Comparison of ENCODE assay signal across 1 cellular context in genomic region chr5:27158171-27158570, GRCh38.
TF ChIP-seq lines count a peak whose summit lies in the region.

No MANE protein-coding gene starts in this region.

TF ChIP-seq in HepG2, 621 proteins besides CTCF, POLR2A, EP300 and RAD21 (continued from another document):
- TF ChIP-seq CEBPZ (IDR thresholded peaks at IDR 0.05; ENCODE audit: low read length) (no peak), ZNF766 (CRISPR knock-in tag; IDR thresholded peaks at IDR 0.05; ENCODE audit: borderline replicate concordance) (no peak), ZNF264 (CRISPR knock-in tag; IDR thresholded peaks at IDR 0.05) (no peak), PAXIP1 (CRISPR knock-in tag; conservative IDR thresholded peaks at IDR 0.05) (no peak), NPAS2 (CRISPR knock-in tag; IDR thresholded peaks at IDR 0.05; ENCODE audit: borderline replicate concordance) (no peak), ZNF281 (CRISPR knock-in tag; IDR thresholded peaks at IDR 0.05; ENCODE audit: borderline replicate concordance) (no peak), SETDB1 (CRISPR knock-in tag; IDR thresholded peaks at IDR 0.05; ENCODE audit: borderline replicate concordance) (no peak), MLX (CRISPR knock-in tag; IDR thresholded peaks at IDR 0.05) (no peak), TAF15 (IDR thresholded peaks at IDR 0.05; ENCODE audit: low read depth, low read length, poor library complexity, severe bottlenecking) (no peak), AFF4 (CRISPR knock-in tag; IDR thresholded peaks at IDR 0.05) (no peak)
